ENCODE assay signal across 1 cellular context in genomic region chr19:48379058-48379457, GRCh38.
TF ChIP-seq lines count a peak whose summit lies in the region.

No MANE protein-coding gene starts in this region.

TF ChIP-seq in GM23338, 12 proteins besides CTCF, POLR2A, EP300 and RAD21 (continued from another document):
- TF ChIP-seq ZNF462 (CRISPR knock-in tag; IDR thresholded peaks at IDR 0.05) (no peak), ZNF114 (CRISPR knock-in tag; IDR thresholded peaks at IDR 0.05) (no peak), NANOG (IDR thresholded peaks at IDR 0.05; ENCODE audit: borderline replicate concordance) (no peak), EZH2phosphoT487 (IDR thresholded peaks at IDR 0.05; ENCODE audit: unreplicated experiment) (no peak), REST (IDR thresholded peaks at IDR 0.05; ENCODE audit: unreplicated experiment) (no peak), ZNF331 (CRISPR knock-in tag; IDR thresholded peaks at IDR 0.05; ENCODE audit: low read depth) (no peak), ETS1 (IDR thresholded peaks at IDR 0.05) (no peak)
